In the genomic region with DNA sequence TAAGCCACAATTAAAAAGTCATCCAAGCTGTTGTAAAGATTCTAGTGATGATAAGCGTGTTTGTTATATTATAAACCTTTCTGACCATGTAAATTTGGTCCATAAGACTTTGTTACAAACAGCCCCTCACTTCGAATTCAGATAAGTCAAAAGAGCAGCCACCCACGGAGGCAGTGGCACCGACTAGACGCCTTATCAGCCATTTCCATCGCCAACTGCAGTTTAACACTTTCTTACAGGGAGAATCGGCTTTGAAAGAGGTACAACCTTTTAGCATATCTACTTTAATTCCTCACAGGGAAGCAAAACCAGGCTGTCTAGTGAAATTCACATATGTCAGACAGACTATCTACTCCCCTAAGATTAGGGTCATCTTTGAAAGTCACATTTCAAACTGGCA, we compare ENCODE assay signal across 2 cellular contexts.
TF ChIP-seq lines count a peak whose summit lies in the region.

No MANE protein-coding gene starts in this region.

TF ChIP-seq in SK-N-SH, 30 proteins besides CTCF, POLR2A, EP300 and RAD21 (continued from another document):
- TF ChIP-seq GATA2 (CRISPR knock-in tag; IDR thresholded peaks at IDR 0.05): peak; percentile 30; the same call in 1 of the 2 replicates

TF ChIP-seq in K562, 482 proteins besides CTCF, POLR2A, EP300 and RAD21 (continued from another document):
- no peak for TF ChIP-seq ZNF778 (CRISPR knock-in tag; IDR thresholded peaks at IDR 0.05)
- no peak for TF ChIP-seq ZKSCAN1 (IDR thresholded peaks at IDR 0.05; ENCODE audit: low read depth, low read length)
- no peak for TF ChIP-seq FUS (optimal IDR thresholded peaks at IDR 0.05; ENCODE audit: low read depth, low read length)
- TF ChIP-seq CBFA2T3 (IDR thresholded peaks at IDR 0.05): peak; percentile 20; the same call in 1 of the 2 replicates
- 0 out of 2 replicates have a peak, but pooled peaks have one; percentile 34 for TF ChIP-seq DPF2 (IDR thresholded peaks at IDR 0.05)
TF ChIP-seq in K562: peak in this region for 4.
